ENCODE assay signal across 16 cellular contexts in genomic region chr2:200794143-200794542, GRCh38. TPM values are rescaled to one million over a fixed set of nuclear protein-coding genes. Genes with fewer than 3 reads are reported as not detected.
DNase-seq lines count a peak whose midpoint lies in the region; ATAC-seq and TF ChIP-seq lines count a peak whose summit lies in the region.
"Had no signal": no experiment of that assay in that cellular context is flagged by ENCODE, and none has a peak within 500 bp of the region (broad histone marks: within the 10 kb centered on the region; RNA-seq: fewer than 3 reads in every experiment).

No MANE protein-coding gene starts in this region.

- no peak overlapping the region for H3K18ac ChIP-seq in trophoblast cell (ENCODE audit: low read length)

- no peaks in the 10 kb centered on the region for H4K20me1 ChIP-seq in PC-3 (ENCODE audit: low read length)
- no peaks in the 10 kb centered on the region for H4K20me1 ChIP-seq in neural progenitor cell (ENCODE audit: low read depth)

- no peak overlapping the region for H2BK12ac ChIP-seq in trophoblast cell (ENCODE audit: low read length)

- no peak overlapping the region for H4K12ac ChIP-seq in trophoblast cell (ENCODE audit: low read depth, low read length)

- H3K79me2 ChIP-seq in PC-3 (ENCODE audit: low read length) (no peaks in the 10 kb centered on the region), neural progenitor cell (ENCODE audit: low read depth) (no peaks in the 10 kb centered on the region), trophoblast cell (ENCODE audit: control insufficient read depth, insufficient read depth, low read length, poor library complexity) (no peaks in the 10 kb centered on the region)

- H3K9me3 ChIP-seq in left ventricle myocardium inferior (replicated peaks): no peaks in the 10 kb centered on the region
- H3K9me3 ChIP-seq in PC-3 (ENCODE audit: low read length): no peaks in the 10 kb centered on the region
- H3K9me3 ChIP-seq in neural progenitor cell (ENCODE audit: low read depth): no peaks in the 10 kb centered on the region
- H3K9me3 ChIP-seq in trophoblast cell (ENCODE audit: insufficient read depth, low read depth, low read length): no peaks in the 10 kb centered on the region
- H3K9me3 ChIP-seq: HAP-1 had no signal

- H3K36me3 Mint-ChIP-seq in neural progenitor cell: no peaks in the 10 kb centered on the region
- H3K36me3 Mint-ChIP-seq: CD4-positive, alpha-beta memory T cell had no signal

- no CpG with 5 or more reads among the region's 2 CpGs for WGBS in trophoblast cell (ENCODE audit: extremely low coverage, insufficient coverage, insufficient read length)

- POLR2A ChIA-PET in PC-3 (lab: Charles Lee; ENCODE audit: unreplicated experiment): no interaction called here

- H3K4ac ChIP-seq in trophoblast cell (ENCODE audit: low read depth, low read length): no peak overlapping the region

- BruUV-seq in PC-3 (replicated peaks; lab: Mats Ljungman, UMichigan): no TSS peak

- no peak overlapping the region for H3K14ac ChIP-seq in trophoblast cell (ENCODE audit: low read length)

- H3K27ac ChIP-seq in left ventricle myocardium inferior (replicated peaks) (peak overlapping the region; percentile 60), PC-3 (ENCODE audit: low read length) (peak overlapping the region; percentile 69), neural progenitor cell (no peak overlapping the region), trophoblast cell (ENCODE audit: low read depth, low read length) (no peak overlapping the region)
- H3K27ac ChIP-seq: 22Rv1 had no signal

- peaks cover 2% of the 10 kb centered on the region for H3K27me3 Mint-ChIP-seq in neural progenitor cell (ENCODE audit: insufficient read depth, low read depth)

- no peak overlapping the region for H2AK5ac ChIP-seq in trophoblast cell (ENCODE audit: low read length)

- CTCF ChIA-PET in PC-3 (lab: Charles Lee): no interaction called here

- H3F3A ChIP-seq in PC-3 (ENCODE audit: low read length, unreplicated experiment) (peaks cover 3% of the 10 kb centered on the region), neural progenitor cell (ENCODE audit: low read depth) (peaks cover 11% of the 10 kb centered on the region)

- H3K4me1 ChIP-seq in left ventricle myocardium inferior (peaks cover 28% of the 10 kb centered on the region), PC-3 (ENCODE audit: insufficient read depth, low read length) (peaks cover 29% of the 10 kb centered on the region), neural progenitor cell (peaks cover 7% of the 10 kb centered on the region), trophoblast cell (ENCODE audit: control insufficient read depth in 1 of 2, insufficient read depth in 2 of 2, low read length in 2 of 2) (no peaks in the 10 kb centered on the region)

- no peaks in the 10 kb centered on the region for H3K36me3 ChIP-seq in left ventricle myocardium inferior
- no peaks in the 10 kb centered on the region for H3K36me3 ChIP-seq in PC-3 (ENCODE audit: low read depth, low read length)
- H3K36me3 ChIP-seq in neural progenitor cell: no peaks in the 10 kb centered on the region
- no peaks in the 10 kb centered on the region for H3K36me3 ChIP-seq in trophoblast cell (ENCODE audit: control insufficient read depth in 1 of 2, insufficient read depth in 2 of 2, low read length in 2 of 2)
- H3K36me3 ChIP-seq: HAP-1 had no signal

- H3K4me2 ChIP-seq in PC-3 (ENCODE audit: low read length) (peak overlapping the region; percentile 68), neural progenitor cell (no peak overlapping the region), trophoblast cell (ENCODE audit: low read length) (no peak overlapping the region)

- TF ChIP-seq CTCF in left ventricle myocardium inferior (IDR thresholded peaks at IDR 0.05; ENCODE audit: borderline replicate concordance) (no peak), PC-3 (conservative IDR thresholded peaks at IDR 0.05; ENCODE audit: low read depth, low read length) (no peak), neural progenitor cell (IDR thresholded peaks at IDR 0.05) (no peak)

- no peak overlapping the region for H2BK120ac ChIP-seq in trophoblast cell (ENCODE audit: insufficient read depth, low read length, poor library complexity)

- H3K9ac ChIP-seq in PC-3 (ENCODE audit: low read length): peak overlapping the region; percentile 7
- no peak overlapping the region for H3K9ac ChIP-seq in neural progenitor cell
- no peak overlapping the region for H3K9ac ChIP-seq in trophoblast cell (ENCODE audit: low read length)

- H3K9me3 Mint-ChIP-seq in neural progenitor cell: no peaks in the 10 kb centered on the region
- H3K9me3 Mint-ChIP-seq: CD4-positive, alpha-beta memory T cell had no signal

- H3K27me3 ChIP-seq in left ventricle myocardium inferior (ENCODE audit: low read depth) (no peaks in the 10 kb centered on the region), PC-3 (ENCODE audit: low read length) (no peaks in the 10 kb centered on the region), neural progenitor cell (no peaks in the 10 kb centered on the region), trophoblast cell (ENCODE audit: insufficient read depth, low read length) (no peaks in the 10 kb centered on the region)

- H2BK5ac ChIP-seq in trophoblast cell (ENCODE audit: low read depth, low read length, poor library complexity): no peak overlapping the region

- no peak overlapping the region for H4K8ac ChIP-seq in trophoblast cell (ENCODE audit: low read depth, low read length)

- no peaks in the 10 kb centered on the region for H3K79me1 ChIP-seq in trophoblast cell (ENCODE audit: low read length)

- no peak for DNase-seq in left ventricle myocardium inferior
- DNase-seq in cardiac septum (ENCODE audit: low spot score): no peak
- peak; percentile 65 for DNase-seq in PC-3
- DNase-seq in neural progenitor cell (ENCODE audit: low spot score): no peak
- no peak for DNase-seq in DMS53 (lab: John Stamatoyannopoulos, UW)
- no peak for DNase-seq in trophoblast cell
- DNase-seq in mucosa of gallbladder (ENCODE audit: low spot score): no peak
- DNase-seq: C1 segment of cervical spinal cord; Calu3; CD4-positive, alpha-beta memory T cell; COR-L47; DND-41; GOT3 had no signal

- H2AFZ ChIP-seq in PC-3 (ENCODE audit: low read length) (peak overlapping the region; percentile 33; the same call in 1 of the 2 replicates), neural progenitor cell (replicated peaks) (peak overlapping the region; percentile 55), trophoblast cell (ENCODE audit: insufficient read depth, low read length, poor library complexity) (no peak overlapping the region)

- intact Hi-C loops in left ventricle myocardium inferior (cut with micrococcal nuclease) (no loop called here), cardiac septum (cut with DNase I) (no loop called here), PC-3 (cut with micrococcal nuclease) (no loop called here)

- H3K23ac ChIP-seq in trophoblast cell (ENCODE audit: low read length): no peak overlapping the region

- H3K27ac Mint-ChIP-seq in neural progenitor cell: no peak overlapping the region
- H3K27ac Mint-ChIP-seq: CD4-positive, alpha-beta memory T cell had no signal

- ATAC-seq in PC-3 (peak; percentile 86), HG02970 (IDR thresholded peaks at IDR 0.05; ENCODE audit: low FRiP score, unreplicated experiment) (no peak)

- no peak overlapping the region for H4K91ac ChIP-seq in trophoblast cell (ENCODE audit: low read depth, low read length)

- no peaks in the 10 kb centered on the region for H3K9me2 ChIP-seq in PC-3 (replicated peaks; ENCODE audit: low read length)

- no peak overlapping the region for H3K4me3 Mint-ChIP-seq in neural progenitor cell
- H3K4me3 Mint-ChIP-seq: CD4-positive, alpha-beta memory T cell had no signal

- H3K4me3 ChIP-seq in left ventricle myocardium inferior: no peak overlapping the region
- H3K4me3 ChIP-seq in PC-3 (ENCODE audit: low read length): no peak overlapping the region
- H3K4me3 ChIP-seq in neural progenitor cell: no peak overlapping the region
- H3K4me3 ChIP-seq in trophoblast cell (ENCODE audit: low read depth, low read length): no peak overlapping the region
- H3K4me3 ChIP-seq: HAP-1 had no signal

- H3K4me1 Mint-ChIP-seq in neural progenitor cell: peaks cover 7% of the 10 kb centered on the region
- H3K4me1 Mint-ChIP-seq: CD4-positive, alpha-beta memory T cell had no signal

RNA-seq across cellular contexts. Expression of gene BZW1, which starts 17.6 kb away (rescaled TPM):
- 63.2 TPM for total RNA-seq in left ventricle myocardium inferior
- 99.3 TPM for total RNA-seq in cardiac septum
- 389 and 626 TPM in 2 replicates for total RNA-seq in PC-3 (2014; rRNA removed)
- 374 and 421 TPM in 2 replicates for total RNA-seq in neural progenitor cell (ENCODE audit: low replicate concordance)
- 153 and 170 TPM in 2 replicates for polyA plus RNA-seq in trophoblast cell (2013)
- 158 TPM for total RNA-seq in mucosa of gallbladder

Comparison
In these comparisons a context has a peak if more than half of its experiments do, and no peak if none do; other contexts are left out.
1. H3K27ac ChIP-seq: peak in left ventricle myocardium inferior (single experiment) and PC-3 (single experiment); none in neural progenitor cell (single experiment) and trophoblast cell (single experiment).